In the genomic region with DNA sequence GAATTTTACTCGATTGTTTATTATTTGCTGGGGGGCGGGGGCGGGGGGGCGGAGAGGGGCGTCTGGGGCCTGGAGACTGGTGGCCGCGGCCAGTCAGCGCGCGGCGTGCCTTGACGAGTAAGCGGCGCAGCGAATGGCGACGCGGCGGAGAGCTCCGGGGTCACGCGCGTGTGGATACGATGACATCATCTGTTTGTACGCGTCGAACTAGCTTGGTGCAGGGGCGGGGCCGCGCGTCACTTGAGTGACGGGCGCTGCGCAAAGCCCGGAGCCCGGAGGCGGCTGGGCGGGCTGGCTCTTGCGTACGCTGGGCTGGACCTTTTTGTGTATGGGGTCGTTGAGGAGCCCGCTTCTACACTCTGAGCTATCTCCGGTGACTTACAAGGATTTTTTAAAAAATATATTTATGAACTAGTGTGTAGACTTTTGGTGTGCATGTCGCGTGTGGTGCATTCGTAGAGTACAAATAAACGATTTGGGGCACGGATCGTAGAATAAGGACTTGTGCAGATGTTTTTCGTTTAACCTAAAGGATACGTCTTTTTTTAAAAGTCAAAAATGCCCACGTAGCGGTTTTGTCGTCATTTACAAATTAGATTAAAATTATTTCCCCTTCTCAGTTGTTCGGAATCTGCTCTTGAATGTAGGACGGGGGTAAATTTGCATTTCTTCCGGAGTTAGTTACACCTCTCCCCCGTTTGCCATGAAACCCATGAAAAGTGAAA, we compare ENCODE assay signal across 8 cellular contexts. TPM values are rescaled to one million over a fixed set of nuclear protein-coding genes. Genes with fewer than 3 reads are reported as not detected.
DNase-seq lines count a peak whose midpoint lies in the region; ATAC-seq and TF ChIP-seq lines count a peak whose summit lies in the region.

No MANE protein-coding gene starts in this region.

- peak; percentile 76 for ATAC-seq in gastroesophageal sphincter

- H3K4me1 Mint-ChIP-seq in HFFc6 (ENCODE audit: low read depth) = peaks cover 35% of the 10 kb centered on the region

- H3K27me3 ChIP-seq in gastroesophageal sphincter (no peaks in the 10 kb centered on the region), neutrophil (peaks cover 10% of the 10 kb centered on the region), subcutaneous abdominal adipose tissue (ENCODE audit: control insufficient read depth in 5 of 5, insufficient read depth in 4 of 5, low read length in 5 of 5) (no peaks in the 10 kb centered on the region)

- DNase-seq in G401 (ENCODE audit: low spot score) (peak; percentile 99), HFFc6 (peak; percentile 99), NB4 (ENCODE audit: low read depth) (peak; percentile 100), SK-N-DZ (ENCODE audit: low spot score) (peak; percentile 98)
- peak; percentile 97 for DNase-seq in activated naive CD4-positive, alpha-beta T cell treated with anti-CD3 and anti-CD28 coated beads, Interleukin-2, amount 50 U/mL, for 16 hours

- WGBS in gastroesophageal sphincter (ENCODE audit: low coverage in 1 of 2), 2 donors = 0% methylated on average over 15 to 30 of the region's 58 CpGs

- H3K27ac Mint-ChIP-seq in HFFc6 = peak overlapping the region; percentile 88

- peak overlapping the region; percentile 96 for H3K4me3 Mint-ChIP-seq in HFFc6

- peaks cover 19% of the 10 kb centered on the region for H3K36me3 Mint-ChIP-seq in HFFc6 (ENCODE audit: low read depth)

- H3K27ac ChIP-seq in gastroesophageal sphincter = peak overlapping the region; percentile 92 to 100 (median 100)
- H3K27ac ChIP-seq in neutrophil = peak overlapping the region; percentile 99
- H3K27ac ChIP-seq in subcutaneous abdominal adipose tissue (ENCODE audit: low read depth, low read length) = peak overlapping the region; percentile 97

- H3K4me1 ChIP-seq in gastroesophageal sphincter (peaks cover 5 to 36% (median 23%) of the 10 kb centered on the region in 3 donors), neutrophil (ENCODE audit: control insufficient read depth in 1 of 2, insufficient read depth in 1 of 2, low read depth in 1 of 2, low read length in 1 of 2) (peaks cover 15 to 22% of the 10 kb centered on the region in 2 experiments), subcutaneous abdominal adipose tissue (ENCODE audit: control insufficient read depth in 5 of 5, insufficient read depth in 5 of 5, low read length in 5 of 5) (peaks cover 0 to 56% (median 39%) of the 10 kb centered on the region in 5 donors)

- H3K36me3 ChIP-seq in gastroesophageal sphincter (peaks cover 0 to 5% of the 10 kb centered on the region in 2 donors), neutrophil (no peaks in the 10 kb centered on the region), subcutaneous abdominal adipose tissue (ENCODE audit: control insufficient read depth in 5 of 5, insufficient read depth in 5 of 5, low read length in 5 of 5) (no peaks in the 10 kb centered on the region)

- no peaks in the 10 kb centered on the region for H3K9me3 Mint-ChIP-seq in HFFc6

- peak overlapping the region; percentile 50 to 89 (median 86) for H3K9ac ChIP-seq in subcutaneous abdominal adipose tissue (ENCODE audit: low read length in 5 of 5)

- in situ Hi-C loops in G401 (cut with HindIII; ENCODE audit: low sequenced_read_pairs) = no loop called here

- TF ChIP-seq POLR2A in NB4 (IDR thresholded peaks at IDR 0.05; ENCODE audit: extremely low read depth, insufficient read length) = no peak
- peak; percentile 24 to 41 for TF ChIP-seq POLR2A in gastroesophageal sphincter (IDR thresholded peaks at IDR 0.05)

- TF ChIP-seq CTCF in HFFc6 (IDR thresholded peaks at IDR 0.05) (no peak), NB4 (IDR thresholded peaks at IDR 0.05; ENCODE audit: low read depth, low read length) (no peak), gastroesophageal sphincter (IDR thresholded peaks at IDR 0.05) (no peak), neutrophil (IDR thresholded peaks at IDR 0.05) (peak; percentile 30)

- no peak for TF ChIP-seq EP300 in gastroesophageal sphincter (IDR thresholded peaks at IDR 0.05)

- H3K9me3 ChIP-seq in gastroesophageal sphincter (no peaks in the 10 kb centered on the region), neutrophil (no peaks in the 10 kb centered on the region), subcutaneous abdominal adipose tissue (ENCODE audit: control insufficient read depth in 5 of 5, low read length in 5 of 5) (no peaks in the 10 kb centered on the region)

- peak overlapping the region; percentile 82 for H3K4me3 ChIP-seq in NB4 (ENCODE audit: low read depth, low read length)
- H3K4me3 ChIP-seq in gastroesophageal sphincter = peak overlapping the region; percentile 56 to 80
- H3K4me3 ChIP-seq in neutrophil (ENCODE audit: low read depth in 1 of 2, low read length in 1 of 2) = peak overlapping the region; percentile 81 to 91
- peak overlapping the region; percentile 84 to 97 (median 89) for H3K4me3 ChIP-seq in subcutaneous abdominal adipose tissue (ENCODE audit: low read depth in 1 of 5, low read length in 5 of 5)

- H3K27me3 Mint-ChIP-seq in HFFc6 (ENCODE audit: insufficient read depth) = peaks cover 11% of the 10 kb centered on the region

RNA-seq across cellular contexts. Expression of gene FOXO3, which starts 2.2 kb away (rescaled TPM):
- total RNA-seq in G401 (2014; rRNA removed; shearing (Covaris generic)) = 13.7 and 15.7 TPM in 2 replicates
- 10 to 100 TPM; 21.1 to 28.9 (median 24.2) TPM for total RNA-seq in HFFc6 (2021; fragmentation: NEBNext Ultra II Directional; extraction: Animal tissue kit (Norgen Biotek cat#: 25700))
- 25.5 and 26.1 TPM in 2 replicates for polyA plus RNA-seq in SK-N-DZ (2014; cell fraction: cytosol; rRNA removed)
- polyA plus RNA-seq in SK-N-DZ (2014; cell fraction: nucleus; rRNA removed) = 9.4 and 14.1 TPM in 2 replicates
- 100 to 1,000 TPM in 3 of 4 donors, 10 to 100 TPM in 1; 93.7 to 122 (median 114) TPM for total RNA-seq in gastroesophageal sphincter

Comparison
In these comparisons a context has a peak if more than half of its experiments do, and no peak if none do; other contexts are left out.
1. Peak in every context shown above with its lines: DNase-seq, ATAC-seq, H3K4me3 ChIP-seq and H3K27ac ChIP-seq.